In the genomic region with DNA sequence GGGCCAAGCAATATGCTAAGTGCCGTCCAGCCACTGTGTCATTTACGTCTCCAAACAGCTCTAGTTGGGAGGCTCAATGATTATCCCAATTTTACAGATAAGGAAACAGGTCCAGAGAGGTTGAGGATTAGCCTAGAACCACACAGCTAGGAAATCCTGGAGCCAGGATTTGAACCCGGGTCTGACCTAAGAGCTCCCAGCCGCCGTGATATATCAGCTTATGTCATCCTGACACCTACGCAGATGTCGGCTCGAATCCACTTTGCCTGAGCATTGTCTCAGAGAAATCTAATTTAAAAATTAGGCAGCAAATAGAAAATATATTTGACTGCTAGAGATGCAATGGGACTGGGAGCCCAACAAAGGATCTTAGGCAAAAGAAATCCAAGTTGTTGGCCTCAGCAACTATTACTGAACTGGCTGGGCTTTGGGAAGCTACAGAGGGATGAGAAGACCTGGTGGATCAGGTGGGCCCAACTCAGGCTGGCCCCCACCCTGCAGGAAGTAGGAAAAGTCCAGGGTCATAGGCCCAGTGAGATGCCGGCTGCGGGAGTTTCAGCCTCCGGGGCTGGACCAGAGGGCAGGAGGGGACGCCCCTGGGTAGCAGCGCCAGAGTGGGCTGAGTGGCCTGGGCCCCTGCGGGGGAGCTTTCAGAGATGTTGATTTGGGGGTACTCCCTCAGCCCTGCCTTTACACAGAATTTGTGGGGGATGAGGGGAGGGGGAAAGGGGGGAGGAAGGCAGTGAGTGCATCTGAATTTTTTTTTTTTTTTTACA, we compare ENCODE assay signal across 8 cellular contexts. TPM values are rescaled to one million over a fixed set of nuclear protein-coding genes. Genes with fewer than 3 reads are reported as not detected.
A peak's percentile ranks its signal among the peaks of the same experiment; 100 is the strongest.
DNase-seq lines count a peak whose midpoint lies in the region; ATAC-seq and TF ChIP-seq lines count a peak whose summit lies in the region.

No MANE protein-coding gene starts in this region.

- TF ChIP-seq CTCF in GM20000 (IDR thresholded peaks at IDR 0.05; ENCODE audit: extremely low read depth, missing control alignments) (no peak), breast epithelium (IDR thresholded peaks at IDR 0.05) (no peak)

- H3K4me3 ChIP-seq in breast epithelium, result peak overlapping the region in 1 of 3 donors; percentile 28

- no peak for TF ChIP-seq POLR2A in breast epithelium (IDR thresholded peaks at IDR 0.05)

- no peaks in the 10 kb centered on the region for H3K9me3 ChIP-seq in breast epithelium

- H3K4me1 ChIP-seq in breast epithelium, result no peaks in the 10 kb centered on the region

- H3K36me3 ChIP-seq in breast epithelium, result no peaks in the 10 kb centered on the region

- peak overlapping the region; percentile 62 to 70 for H3K27ac ChIP-seq in breast epithelium

- DNase-seq in GM20000 (ENCODE audit: low spot score), result peak; percentile 45
- no peak for DNase-seq in breast epithelium (ENCODE audit: low spot score in 2 of 2)
- peak; percentile 17 for DNase-seq in stimulated activated CD8-positive, alpha-beta memory T cell treated with anti-CD3 and anti-CD28 coated beads, Interleukin-15, amount 100 ng/mL, for 1 hour (ENCODE audit: low read depth)
- no peak for DNase-seq in OCI-M2 (lab: John Stamatoyannopoulos, UW; ENCODE audit: unreplicated experiment)
- no peak for DNase-seq in epidermal melanocyte (ENCODE audit: insufficient read length, low spot score)
- DNase-seq in GM03348 (ENCODE audit: low spot score), result no peak

- H3K27me3 ChIP-seq in breast epithelium, result no peaks in the 10 kb centered on the region

- intact Hi-C loops in breast epithelium (cut with DNase I; ENCODE audit: low total_unique reads), result loop anchor here (5.0 kb wide), 1 partner anchor 410 kb away; no protein-coding TSS in a partner anchor

- ATAC-seq in HG03460 (IDR thresholded peaks at IDR 0.05; ENCODE audit: unreplicated experiment) (peak; percentile 2), GM21717 (IDR thresholded peaks at IDR 0.05; ENCODE audit: unreplicated experiment) (no peak)

RNA-seq across cellular contexts. Expression of gene IL21R, which starts 35.1 kb away (rescaled TPM):
- total RNA-seq in breast epithelium, result under 1 TPM in 2 of 3 donors, not detected in 1; 0.16 to 0.33 TPM

RNA-seq across cellular contexts. Expression of gene IL4R, which starts 53.1 kb away (rescaled TPM):
- total RNA-seq in breast epithelium, result 10 to 100 TPM; 18.7 to 53.4 (median 51.8) TPM

Comparison
In these comparisons a context has a peak if more than half of its experiments do, and no peak if none do; other contexts are left out.
1. DNase-seq: peak in GM20000 (single experiment) and stimulated activated CD8-positive, alpha-beta memory T cell treated with anti-CD3 and anti-CD28 coated beads, Interleukin-15, amount 100 ng/mL, for 1 hour (single experiment); none in breast epithelium (0 of 2), OCI-M2 (single experiment), epidermal melanocyte (single experiment) and GM03348 (single experiment).